11 cellular contexts compared by ENCODE assay signal in genomic region chr6:43308990-43309477, GRCh38. TPM values are rescaled to one million over a fixed set of nuclear protein-coding genes. Genes with fewer than 3 reads are reported as not detected.
DNase-seq lines count a peak whose midpoint lies in the region; ATAC-seq lines count a peak whose summit lies in the region.
"Had no signal": no experiment of that assay in that cellular context is flagged by ENCODE, and none has a peak within 500 bp of the region (broad histone marks: within the 10 kb centered on the region; RNA-seq: fewer than 3 reads in every experiment).

No MANE protein-coding gene starts in this region.

- H3K4me3 Mint-ChIP-seq in T-helper 1 cell treated with Interleukin-12 subunit alpha and Interleukin-12 subunit beta and Interleukin-4 antibody, amounts not matched to agents 30 μg/mL and 1 μg/mL, for 36 hours, result peak overlapping the region; percentile 74
- H3K4me3 Mint-ChIP-seq in activated naive CD8-positive, alpha-beta T cell, result peak overlapping the region; percentile 83
- H3K4me3 Mint-ChIP-seq in immature natural killer cell, result peak overlapping the region; percentile 64 to 81 (median 74)
- peak overlapping the region; percentile 82 for H3K4me3 Mint-ChIP-seq in stimulated activated memory B cell treated with anti-CD40 and anti-IgM and Interleukin-4, amounts not matched to agents 10 μg/mL and 1 μg/mL and 100 μg/mL, for 72 hours

- no peaks in the 10 kb centered on the region for H3K9me3 Mint-ChIP-seq in T-helper 1 cell treated with Interleukin-12 subunit alpha and Interleukin-12 subunit beta and Interleukin-4 antibody, amounts not matched to agents 30 μg/mL and 1 μg/mL, for 36 hours
- H3K9me3 Mint-ChIP-seq in activated naive CD8-positive, alpha-beta T cell (ENCODE audit: low read depth), result no peaks in the 10 kb centered on the region
- H3K9me3 Mint-ChIP-seq in immature natural killer cell, result no peaks in the 10 kb centered on the region
- H3K9me3 Mint-ChIP-seq in stimulated activated memory B cell treated with anti-CD40 and anti-IgM and Interleukin-4, amounts not matched to agents 10 μg/mL and 1 μg/mL and 100 μg/mL, for 72 hours, result no peaks in the 10 kb centered on the region

- peaks cover 22% of the 10 kb centered on the region for H3K27me3 Mint-ChIP-seq in T-helper 1 cell treated with Interleukin-12 subunit alpha and Interleukin-12 subunit beta and Interleukin-4 antibody, amounts not matched to agents 30 μg/mL and 1 μg/mL, for 36 hours (ENCODE audit: low read depth)
- H3K27me3 Mint-ChIP-seq in activated naive CD8-positive, alpha-beta T cell, result no peaks in the 10 kb centered on the region
- peaks cover 0 to 16% (median 2%) of the 10 kb centered on the region in 3 donors for H3K27me3 Mint-ChIP-seq in immature natural killer cell (ENCODE audit: low read depth in 3 of 3)
- H3K27me3 Mint-ChIP-seq in stimulated activated memory B cell treated with anti-CD40 and anti-IgM and Interleukin-4, amounts not matched to agents 10 μg/mL and 1 μg/mL and 100 μg/mL, for 72 hours, result no peaks in the 10 kb centered on the region

- no peak overlapping the region for H3K27ac Mint-ChIP-seq in T-helper 1 cell treated with Interleukin-12 subunit alpha and Interleukin-12 subunit beta and Interleukin-4 antibody, amounts not matched to agents 30 μg/mL and 1 μg/mL, for 36 hours
- H3K27ac Mint-ChIP-seq in activated naive CD8-positive, alpha-beta T cell, result no peak overlapping the region
- H3K27ac Mint-ChIP-seq in immature natural killer cell, result peak overlapping the region in 1 of 6 donors; percentile 28
- H3K27ac Mint-ChIP-seq in stimulated activated memory B cell treated with anti-CD40 and anti-IgM and Interleukin-4, amounts not matched to agents 10 μg/mL and 1 μg/mL and 100 μg/mL, for 72 hours, result peak overlapping the region; percentile 76

- H3K4me1 Mint-ChIP-seq in T-helper 1 cell treated with Interleukin-12 subunit alpha and Interleukin-12 subunit beta and Interleukin-4 antibody, amounts not matched to agents 30 μg/mL and 1 μg/mL, for 36 hours (ENCODE audit: low read depth), result peaks cover 5% of the 10 kb centered on the region
- H3K4me1 Mint-ChIP-seq in activated naive CD8-positive, alpha-beta T cell (ENCODE audit: low read depth), result peaks cover 10% of the 10 kb centered on the region
- peaks cover 8 to 11% of the 10 kb centered on the region in 2 donors for H3K4me1 Mint-ChIP-seq in immature natural killer cell
- H3K4me1 Mint-ChIP-seq in stimulated activated memory B cell treated with anti-CD40 and anti-IgM and Interleukin-4, amounts not matched to agents 10 μg/mL and 1 μg/mL and 100 μg/mL, for 72 hours, result peaks cover 54% of the 10 kb centered on the region

- DNase-seq in T-helper 1 cell (no peak), immature natural killer cell (no peak), foreskin melanocyte (no peak)
- DNase-seq in stimulated activated CD4-positive, alpha-beta T cell treated with anti-CD3 and anti-CD28 coated beads, Interleukin-2, amount 100 ng/mL, for 24 hours, result no peak
- DNase-seq: cerebellar nuclear complex, SK-N-SH had no signal

- no peak for ATAC-seq in stimulated activated memory B cell treated with anti-CD40 and anti-IgM and Interleukin-4, amounts not matched to agents 10 μg/mL and 1 μg/mL and 100 μg/mL, for 72 hours
- no peak for ATAC-seq in esophagus mucosa

- no peaks in the 10 kb centered on the region for H3K36me3 Mint-ChIP-seq in T-helper 1 cell treated with Interleukin-12 subunit alpha and Interleukin-12 subunit beta and Interleukin-4 antibody, amounts not matched to agents 30 μg/mL and 1 μg/mL, for 36 hours (ENCODE audit: low read depth)
- no peaks in the 10 kb centered on the region for H3K36me3 Mint-ChIP-seq in activated naive CD8-positive, alpha-beta T cell
- H3K36me3 Mint-ChIP-seq in immature natural killer cell, result no peaks in the 10 kb centered on the region
- H3K36me3 Mint-ChIP-seq in stimulated activated memory B cell treated with anti-CD40 and anti-IgM and Interleukin-4, amounts not matched to agents 10 μg/mL and 1 μg/mL and 100 μg/mL, for 72 hours, result no peaks in the 10 kb centered on the region

RNA-seq across cellular contexts. Expression of gene CRIP3, which starts 0.4 kb away (rescaled TPM):
- polyA plus RNA-seq in immature natural killer cell, result 1 to 10 TPM in 1 of 3 donors, under 1 TPM in 2; 0.26 to 1.3 (median 0.35) TPM
- 0.28 TPM for total RNA-seq in esophagus mucosa
- total RNA-seq: LHCN-M2 had no signal
- polyA plus RNA-seq: SK-N-SH had no signal

RNA-seq across cellular contexts. Expression of gene SLC22A7, which starts 11.0 kb away (rescaled TPM):
- not detected for polyA plus RNA-seq in immature natural killer cell
- total RNA-seq in esophagus mucosa, result not detected
- total RNA-seq: LHCN-M2 had no signal
- polyA plus RNA-seq: SK-N-SH had no signal
